In genomic region chr4:184664445-184665210, GRCh38 we compare ENCODE assay signal across 12 cellular contexts. TPM values are rescaled to one million over a fixed set of nuclear protein-coding genes. Genes with fewer than 3 reads are reported as not detected.
DNase-seq lines count a peak whose midpoint lies in the region; ATAC-seq and TF ChIP-seq lines count a peak whose summit lies in the region.
"Had no signal": no experiment of that assay in that cellular context is flagged by ENCODE, and none has a peak within 500 bp of the region (broad histone marks: within the 10 kb centered on the region; RNA-seq: fewer than 3 reads in every experiment).

No MANE protein-coding gene starts in this region.

- DNase-seq in NCI-H82 (lab: John Stamatoyannopoulos, UW) (peak; percentile 44), NCI-H82 treated with DMSO at 0.1 percent for 48 hours (lab: John Stamatoyannopoulos, UW; ENCODE audit: unreplicated experiment) (no peak), amniotic epithelial cell (ENCODE audit: low read depth) (peak; percentile 56), left lung (no peak)
- DNase-seq in stimulated activated CD4-positive, alpha-beta T cell treated with anti-CD3 and anti-CD28 coated beads, Interleukin-15, amount 100 ng/mL, for 24 hours: no peak
- DNase-seq in activated naive CD4-positive, alpha-beta T cell treated with anti-CD3 and anti-CD28 coated beads for 36 hours: no peak
- DNase-seq: NCI-H510A; stimulated activated naive CD4-positive, alpha-beta T cell had no signal

- H3K27ac Mint-ChIP-seq in activated naive CD4-positive, alpha-beta T cell treated with anti-CD3 and anti-CD28 coated beads for 36 hours: no peak overlapping the region
- H3K27ac Mint-ChIP-seq: activated T-helper 2 cell treated with anti-CD3 and anti-CD28 coated beads, Interferon-gamma antibody, Interleukin-2, Interleukin-4, amounts not matched to agents 10 μg/mL and 5 μg/mL and 100 μg/mL, durations not matched to agents 14 hours and 24 hours and 36 hours; T-helper 1 cell treated with Interleukin-12 subunit alpha and Interleukin-12 subunit beta and Interleukin-4 antibody, amounts not matched to agents 30 μg/mL and 1 μg/mL, for 36 hours had no signal

- peaks cover 0 to 23% of the 10 kb centered on the region in 2 donors for H3K4me1 ChIP-seq in left lung

- H3K4me3 ChIP-seq in left lung: no peak overlapping the region

- no peaks in the 10 kb centered on the region for H3K9me3 ChIP-seq in left lung

- intact Hi-C loops in left lung (cut with DNase I): no loop called here
- intact Hi-C loops in activated naive CD4-positive, alpha-beta T cell treated with anti-CD3 and anti-CD28 coated beads for 36 hours (cut with micrococcal nuclease): no loop called here

- ATAC-seq in HG03354 (IDR thresholded peaks at IDR 0.05; ENCODE audit: poor library complexity, severe bottlenecking, unreplicated experiment) (peak; percentile 71), left lung (peak; percentile 54), HG02970 (IDR thresholded peaks at IDR 0.05; ENCODE audit: low FRiP score, unreplicated experiment) (no peak)

- no peaks in the 10 kb centered on the region for H3K9me3 Mint-ChIP-seq in activated naive CD4-positive, alpha-beta T cell treated with anti-CD3 and anti-CD28 coated beads for 36 hours
- H3K9me3 Mint-ChIP-seq: activated T-helper 2 cell treated with anti-CD3 and anti-CD28 coated beads, Interferon-gamma antibody, Interleukin-2, Interleukin-4, amounts not matched to agents 10 μg/mL and 5 μg/mL and 100 μg/mL, durations not matched to agents 14 hours and 24 hours and 36 hours; T-helper 1 cell treated with Interleukin-12 subunit alpha and Interleukin-12 subunit beta and Interleukin-4 antibody, amounts not matched to agents 30 μg/mL and 1 μg/mL, for 36 hours had no signal

- H3K27ac ChIP-seq in left lung: no peak overlapping the region

- CTCF ChIA-PET in activated naive CD4-positive, alpha-beta T cell treated with anti-CD3 and anti-CD28 coated beads for 36 hours (lab: Charles Lee): interaction anchor here (1.9 kb wide), 1 partner anchor 400 kb away, joined by 5 read pairs; no protein-coding TSS in a partner anchor

- peaks cover 10% of the 10 kb centered on the region for H3K4me1 Mint-ChIP-seq in activated naive CD4-positive, alpha-beta T cell treated with anti-CD3 and anti-CD28 coated beads for 36 hours (ENCODE audit: low read depth)

- H3K36me3 Mint-ChIP-seq in activated naive CD4-positive, alpha-beta T cell treated with anti-CD3 and anti-CD28 coated beads for 36 hours (ENCODE audit: low read depth): peaks cover 22% of the 10 kb centered on the region

- H3K4me3 Mint-ChIP-seq in activated naive CD4-positive, alpha-beta T cell treated with anti-CD3 and anti-CD28 coated beads for 36 hours: no peak overlapping the region
- H3K4me3 Mint-ChIP-seq: T-helper 1 cell treated with Interleukin-12 subunit alpha and Interleukin-12 subunit beta and Interleukin-4 antibody, amounts not matched to agents 30 μg/mL and 1 μg/mL, for 36 hours had no signal

- TF ChIP-seq CTCF in left lung (IDR thresholded peaks at IDR 0.05): no peak

- peaks cover 0 to 43% of the 10 kb centered on the region in 2 donors for H3K36me3 ChIP-seq in left lung

- no peaks in the 10 kb centered on the region for H3K27me3 Mint-ChIP-seq in activated naive CD4-positive, alpha-beta T cell treated with anti-CD3 and anti-CD28 coated beads for 36 hours (ENCODE audit: low read depth)

- no peaks in the 10 kb centered on the region for H3K27me3 ChIP-seq in left lung

RNA-seq across cellular contexts. Expression of gene PRIMPOL, which starts 15.1 kb away (rescaled TPM):
- 10 to 100 TPM; 11.8 to 15.8 TPM for total RNA-seq in left lung
- total RNA-seq in activated naive CD4-positive, alpha-beta T cell treated with anti-CD3 and anti-CD28 coated beads for 36 hours: 10 to 100 TPM; 17.9 to 18.1 TPM

RNA-seq across cellular contexts. Expression of gene CASP3, which starts 15.4 kb away (rescaled TPM):
- 10 to 100 TPM; 19.1 to 23.5 TPM for total RNA-seq in left lung
- 10 to 100 TPM; 27.5 to 27.9 TPM for total RNA-seq in activated naive CD4-positive, alpha-beta T cell treated with anti-CD3 and anti-CD28 coated beads for 36 hours

Comparison
In these comparisons a context has a peak if more than half of its experiments do, and no peak if none do; other contexts are left out.
1. DNase-seq: peak in NCI-H82 (single experiment) and amniotic epithelial cell (single experiment); none in NCI-H82 treated with DMSO at 0.1 percent for 48 hours (single experiment), left lung (0 of 2), stimulated activated CD4-positive, alpha-beta T cell treated with anti-CD3 and anti-CD28 coated beads, Interleukin-15, amount 100 ng/mL, for 24 hours (single experiment) and activated naive CD4-positive, alpha-beta T cell treated with anti-CD3 and anti-CD28 coated beads for 36 hours (single experiment).